In genomic region chr16:81335669-81336068, GRCh38 we compare ENCODE assay signal across 17 cellular contexts. TPM values are rescaled to one million over a fixed set of nuclear protein-coding genes. Genes with fewer than 3 reads are reported as not detected.
DNase-seq lines count a peak whose midpoint lies in the region; ATAC-seq lines count a peak whose summit lies in the region.
"Had no signal": no experiment of that assay in that cellular context is flagged by ENCODE, and none has a peak within 500 bp of the region (broad histone marks: within the 10 kb centered on the region; RNA-seq: fewer than 3 reads in every experiment).

No MANE protein-coding gene starts in this region.

- H3K36me3 Mint-ChIP-seq in activated naive CD4-positive, alpha-beta T cell treated with anti-CD3 and anti-CD28 coated beads for 36 hours (ENCODE audit: low read depth), result peaks cover 11% of the 10 kb centered on the region
- H3K36me3 Mint-ChIP-seq in activated naive CD4-positive, alpha-beta T cell treated with anti-CD3 and anti-CD28 coated beads, Interleukin-2, amount 10 ng/mL, durations not matched to agents 7 days and 5 days, result peaks cover 2% of the 10 kb centered on the region
- H3K36me3 Mint-ChIP-seq in activated naive CD4-positive, alpha-beta T cell treated with anti-CD3 and anti-CD28 coated beads, Interleukin-2, amount 50 U/mL, for 24 hours, result peaks cover 19% of the 10 kb centered on the region

- CTCF ChIA-PET in activated naive CD4-positive, alpha-beta T cell treated with anti-CD3 and anti-CD28 coated beads for 36 hours (lab: Charles Lee), result interaction anchor here (0.7 to 1.0 kb wide), 2 partner anchors 19 to 115 kb away, joined by 3 to 4 read pairs; no protein-coding TSS in a partner anchor
- CTCF ChIA-PET in activated naive CD4-positive, alpha-beta T cell treated with anti-CD3 and anti-CD28 coated beads, Interleukin-2, amount 10 ng/mL, durations not matched to agents 7 days and 5 days (lab: Charles Lee), result interaction anchor here (0.7 to 1.2 kb wide), 2 partner anchors 22 to 429 kb away, joined by 3 read pairs; no protein-coding TSS in a partner anchor

- no peaks in the 10 kb centered on the region for H3K27me3 Mint-ChIP-seq in activated naive CD4-positive, alpha-beta T cell treated with anti-CD3 and anti-CD28 coated beads for 36 hours (ENCODE audit: low read depth)
- H3K27me3 Mint-ChIP-seq in activated naive CD4-positive, alpha-beta T cell treated with anti-CD3 and anti-CD28 coated beads, Interleukin-2, amount 10 ng/mL, durations not matched to agents 7 days and 5 days, result no peaks in the 10 kb centered on the region
- H3K27me3 Mint-ChIP-seq in activated naive CD4-positive, alpha-beta T cell treated with anti-CD3 and anti-CD28 coated beads, Interleukin-2, amount 50 U/mL, for 24 hours, result no peaks in the 10 kb centered on the region
- H3K27me3 Mint-ChIP-seq: CD8-positive, alpha-beta memory T cell had no signal

- intact Hi-C loops in activated naive CD4-positive, alpha-beta T cell treated with anti-CD3 and anti-CD28 coated beads for 36 hours (cut with micrococcal nuclease), result loop anchor here (1.0 kb wide), 2 partner anchors 21 to 25 kb away; partner anchors contain the start of gene GAN

- no peaks in the 10 kb centered on the region for H3K9me3 Mint-ChIP-seq in activated naive CD4-positive, alpha-beta T cell treated with anti-CD3 and anti-CD28 coated beads for 36 hours
- H3K9me3 Mint-ChIP-seq in activated naive CD4-positive, alpha-beta T cell treated with anti-CD3 and anti-CD28 coated beads, Interleukin-2, amount 10 ng/mL, durations not matched to agents 7 days and 5 days, result no peaks in the 10 kb centered on the region
- peaks cover 1% of the 10 kb centered on the region for H3K9me3 Mint-ChIP-seq in activated naive CD4-positive, alpha-beta T cell treated with anti-CD3 and anti-CD28 coated beads, Interleukin-2, amount 50 U/mL, for 24 hours
- H3K9me3 Mint-ChIP-seq: CD8-positive, alpha-beta memory T cell had no signal

- ATAC-seq in HG02610 (IDR thresholded peaks at IDR 0.05; ENCODE audit: unreplicated experiment), result peak; percentile 50
- ATAC-seq in stimulated activated naive CD8-positive, alpha-beta T cell treated with anti-CD3 and anti-CD28 coated beads, Interleukin-15, Interleukin-2, amounts not matched to agents 100 U/mL and 50 U/mL, for 24 hours, result peak; percentile 93

- DNase-seq in activated naive CD4-positive, alpha-beta T cell treated with anti-CD3 and anti-CD28 coated beads for 36 hours, result peak; percentile 69
- no peak for DNase-seq in activated naive CD4-positive, alpha-beta T cell treated with anti-CD3 and anti-CD28 coated beads, Interleukin-2, amount 10 ng/mL, durations not matched to agents 7 days and 5 days
- DNase-seq in stimulated activated naive CD8-positive, alpha-beta T cell treated with anti-CD3 and anti-CD28 coated beads, Interleukin-15, Interleukin-2, amounts not matched to agents 100 U/mL and 50 U/mL, for 24 hours, result peak; percentile 49
- DNase-seq in ecto neural progenitor cell (ENCODE audit: low spot score) (no peak), dermis blood vessel endothelial cell (no peak)
- DNase-seq: CD8-positive, alpha-beta memory T cell; cerebellar nuclear complex; effector memory CD4-positive, alpha-beta T cell; KBM-7; mesenchymal stem cell; NCI-H2227 treated with DMSO at 0.1 percent for 48 hours; NCI-H748 treated with DMSO at 0.1 percent for 48 hours; SHP77; SW 1271; trophoblast cell had no signal

- H3K4me3 Mint-ChIP-seq in activated naive CD4-positive, alpha-beta T cell treated with anti-CD3 and anti-CD28 coated beads for 36 hours, result no peak overlapping the region
- no peak overlapping the region for H3K4me3 Mint-ChIP-seq in activated naive CD4-positive, alpha-beta T cell treated with anti-CD3 and anti-CD28 coated beads, Interleukin-2, amount 10 ng/mL, durations not matched to agents 7 days and 5 days
- H3K4me3 Mint-ChIP-seq in activated naive CD4-positive, alpha-beta T cell treated with anti-CD3 and anti-CD28 coated beads, Interleukin-2, amount 50 U/mL, for 24 hours, result no peak overlapping the region
- H3K4me3 Mint-ChIP-seq: CD8-positive, alpha-beta memory T cell had no signal

- H3K27ac Mint-ChIP-seq in activated naive CD4-positive, alpha-beta T cell treated with anti-CD3 and anti-CD28 coated beads for 36 hours, result peak overlapping the region; percentile 63
- no peak overlapping the region for H3K27ac Mint-ChIP-seq in activated naive CD4-positive, alpha-beta T cell treated with anti-CD3 and anti-CD28 coated beads, Interleukin-2, amount 10 ng/mL, durations not matched to agents 7 days and 5 days
- H3K27ac Mint-ChIP-seq in activated naive CD4-positive, alpha-beta T cell treated with anti-CD3 and anti-CD28 coated beads, Interleukin-2, amount 50 U/mL, for 24 hours, result peak overlapping the region; percentile 47
- H3K27ac Mint-ChIP-seq: CD8-positive, alpha-beta memory T cell had no signal

- peaks cover 22% of the 10 kb centered on the region for H3K4me1 Mint-ChIP-seq in activated naive CD4-positive, alpha-beta T cell treated with anti-CD3 and anti-CD28 coated beads for 36 hours (ENCODE audit: low read depth)
- H3K4me1 Mint-ChIP-seq in activated naive CD4-positive, alpha-beta T cell treated with anti-CD3 and anti-CD28 coated beads, Interleukin-2, amount 10 ng/mL, durations not matched to agents 7 days and 5 days, result no peaks in the 10 kb centered on the region
- peaks cover 21% of the 10 kb centered on the region for H3K4me1 Mint-ChIP-seq in activated naive CD4-positive, alpha-beta T cell treated with anti-CD3 and anti-CD28 coated beads, Interleukin-2, amount 50 U/mL, for 24 hours

RNA-seq across cellular contexts. Expression of gene GAN, which starts 20.9 kb away (rescaled TPM):
- 10 to 100 TPM; 10.6 to 11.3 TPM for total RNA-seq in activated naive CD4-positive, alpha-beta T cell treated with anti-CD3 and anti-CD28 coated beads for 36 hours
- 10.7 and 11.3 TPM in 2 replicates for total RNA-seq in dermis blood vessel endothelial cell

Comparison
In these comparisons a context has a peak if more than half of its experiments do, and no peak if none do; other contexts are left out.
1. DNase-seq: peak in activated naive CD4-positive, alpha-beta T cell treated with anti-CD3 and anti-CD28 coated beads for 36 hours (single experiment) and stimulated activated naive CD8-positive, alpha-beta T cell treated with anti-CD3 and anti-CD28 coated beads, Interleukin-15, Interleukin-2, amounts not matched to agents 100 U/mL and 50 U/mL, for 24 hours (single experiment); none in activated naive CD4-positive, alpha-beta T cell treated with anti-CD3 and anti-CD28 coated beads, Interleukin-2, amount 10 ng/mL, durations not matched to agents 7 days and 5 days (single experiment), ecto neural progenitor cell (single experiment) and dermis blood vessel endothelial cell (single experiment).